In genomic region chr1:215023151-215023832, GRCh38 we compare ENCODE assay signal across 2 cellular contexts.
A peak's percentile ranks its signal among the peaks of the same experiment; 100 is the strongest.
TF ChIP-seq lines count a peak whose summit lies in the region.

No MANE protein-coding gene starts in this region.

TF ChIP-seq in liver, 16 proteins besides CTCF, POLR2A, EP300 and RAD21:
- TF ChIP-seq NR2F2 (IDR thresholded peaks at IDR 0.05), result no peak
- TF ChIP-seq GABPA (IDR thresholded peaks at IDR 0.05 in 1 of 2, conservative IDR thresholded peaks at IDR 0.05 in 1 of 2), result no peak
- no peak for TF ChIP-seq FOXA1 (IDR thresholded peaks at IDR 0.05)
- TF ChIP-seq, protein P1, sequence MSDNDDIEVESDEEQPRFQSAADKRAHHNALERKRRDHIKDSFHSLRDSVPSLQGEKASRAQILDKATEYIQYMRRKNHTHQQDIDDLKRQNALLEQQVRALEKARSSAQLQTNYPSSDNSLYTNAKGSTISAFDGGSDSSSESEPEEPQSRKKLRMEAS (IDR thresholded peaks at IDR 0.05), result peak; percentile 54
- peak; percentile 69 for TF ChIP-seq ZBTB33 (IDR thresholded peaks at IDR 0.05)
- peak in 1 of 2 donors; percentile 76 for TF ChIP-seq RXRA (IDR thresholded peaks at IDR 0.05)
- TF ChIP-seq FOXA2 (IDR thresholded peaks at IDR 0.05), result peak; percentile 31
- TF ChIP-seq, protein P2, sequence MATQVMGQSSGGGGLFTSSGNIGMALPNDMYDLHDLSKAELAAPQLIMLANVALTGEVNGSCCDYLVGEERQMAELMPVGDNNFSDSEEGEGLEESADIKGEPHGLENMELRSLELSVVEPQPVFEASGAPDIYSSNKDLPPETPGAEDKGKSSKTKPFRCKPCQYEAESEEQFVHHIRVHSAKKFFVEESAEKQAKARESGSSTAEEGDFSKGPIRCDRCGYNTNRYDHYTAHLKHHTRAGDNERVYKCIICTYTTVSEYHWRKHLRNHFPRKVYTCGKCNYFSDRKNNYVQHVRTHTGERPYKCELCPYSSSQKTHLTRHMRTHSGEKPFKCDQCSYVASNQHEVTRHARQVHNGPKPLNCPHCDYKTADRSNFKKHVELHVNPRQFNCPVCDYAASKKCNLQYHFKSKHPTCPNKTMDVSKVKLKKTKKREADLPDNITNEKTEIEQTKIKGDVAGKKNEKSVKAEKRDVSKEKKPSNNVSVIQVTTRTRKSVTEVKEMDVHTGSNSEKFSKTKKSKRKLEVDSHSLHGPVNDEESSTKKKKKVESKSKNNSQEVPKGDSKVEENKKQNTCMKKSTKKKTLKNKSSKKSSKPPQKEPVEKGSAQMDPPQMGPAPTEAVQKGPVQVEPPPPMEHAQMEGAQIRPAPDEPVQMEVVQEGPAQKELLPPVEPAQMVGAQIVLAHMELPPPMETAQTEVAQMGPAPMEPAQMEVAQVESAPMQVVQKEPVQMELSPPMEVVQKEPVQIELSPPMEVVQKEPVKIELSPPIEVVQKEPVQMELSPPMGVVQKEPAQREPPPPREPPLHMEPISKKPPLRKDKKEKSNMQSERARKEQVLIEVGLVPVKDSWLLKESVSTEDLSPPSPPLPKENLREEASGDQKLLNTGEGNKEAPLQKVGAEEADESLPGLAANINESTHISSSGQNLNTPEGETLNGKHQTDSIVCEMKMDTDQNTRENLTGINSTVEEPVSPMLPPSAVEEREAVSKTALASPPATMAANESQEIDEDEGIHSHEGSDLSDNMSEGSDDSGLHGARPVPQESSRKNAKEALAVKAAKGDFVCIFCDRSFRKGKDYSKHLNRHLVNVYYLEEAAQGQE (IDR thresholded peaks at IDR 0.05), result peak; percentile 16
- TF ChIP-seq YY1 (IDR thresholded peaks at IDR 0.05), result peak; percentile 68
- TF ChIP-seq SP1 (IDR thresholded peaks at IDR 0.05), result peak; percentile 53
- TF ChIP-seq HNF4G (IDR thresholded peaks at IDR 0.05), result peak; percentile 23
- TF ChIP-seq EGR1 (IDR thresholded peaks at IDR 0.05; ENCODE audit: low read depth in 2 of 2), result no peak
- peak in 1 of 2 donors; percentile 27 for TF ChIP-seq JUND (IDR thresholded peaks at IDR 0.05)
- TF ChIP-seq TAF1 (conservative IDR thresholded peaks at IDR 0.05), result no peak
- TF ChIP-seq, protein P3, sequence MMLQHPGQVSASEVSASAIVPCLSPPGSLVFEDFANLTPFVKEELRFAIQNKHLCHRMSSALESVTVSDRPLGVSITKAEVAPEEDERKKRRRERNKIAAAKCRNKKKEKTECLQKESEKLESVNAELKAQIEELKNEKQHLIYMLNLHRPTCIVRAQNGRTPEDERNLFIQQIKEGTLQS (IDR thresholded peaks at IDR 0.05), result no peak
- TF ChIP-seq HNF4A (conservative IDR thresholded peaks at IDR 0.05), result peak; percentile 62 to 84
TF ChIP-seq in liver: peak in this region for 10.

TF ChIP-seq in HepG2, 621 proteins besides CTCF, POLR2A, EP300 and RAD21:
- no peak for TF ChIP-seq KLF11 (CRISPR knock-in tag; IDR thresholded peaks at IDR 0.05)
- TF ChIP-seq RFX5 (IDR thresholded peaks at IDR 0.05; ENCODE audit: low read depth, low read length), result no peak
- TF ChIP-seq CAMTA2 (CRISPR knock-in tag; IDR thresholded peaks at IDR 0.05; ENCODE audit: borderline replicate concordance), result no peak
- no peak for TF ChIP-seq ZSCAN21 (CRISPR knock-in tag; IDR thresholded peaks at IDR 0.05; ENCODE audit: borderline replicate concordance)
